23 cellular contexts compared by ENCODE assay signal in the genomic region with DNA sequence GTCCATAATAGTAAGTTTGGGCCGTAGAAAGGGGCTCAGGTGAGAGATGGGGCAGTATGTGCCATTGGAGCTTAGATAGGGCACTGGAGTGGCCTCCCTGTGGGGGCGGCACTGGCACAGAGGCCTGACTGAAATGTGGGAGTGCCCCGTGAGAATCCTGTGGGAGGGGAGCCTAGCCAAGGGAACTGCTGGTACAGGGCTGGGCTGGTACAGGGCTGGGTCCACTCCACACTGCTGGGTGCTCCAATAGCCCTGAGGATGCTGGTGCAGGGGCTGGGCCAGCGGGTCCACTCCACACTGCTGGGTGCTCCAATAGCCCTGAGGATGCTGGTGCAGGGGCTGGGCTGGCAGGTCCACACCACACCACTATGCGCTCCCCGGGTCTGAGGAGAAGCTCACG. TPM values are rescaled to one million over a fixed set of nuclear protein-coding genes. Genes with fewer than 3 reads are reported as not detected.
DNase-seq lines count a peak whose midpoint lies in the region; ATAC-seq and TF ChIP-seq lines count a peak whose summit lies in the region.
"Had no signal": no experiment of that assay in that cellular context is flagged by ENCODE, and none has a peak within 500 bp of the region (broad histone marks: within the 10 kb centered on the region; RNA-seq: fewer than 3 reads in every experiment).

No MANE protein-coding gene starts in this region.

- H3K4me3 Mint-ChIP-seq in activated naive CD8-positive, alpha-beta T cell treated with anti-CD3 and anti-CD28 coated beads, Interleukin-2, amount 50 U/mL, for 24 hours = no peak overlapping the region
- H3K4me3 Mint-ChIP-seq: activated CD4-positive, alpha-beta memory T cell treated with anti-CD3 and anti-CD28 coated beads, Interleukin-2, amount 10 ng/mL, durations not matched to agents 7 days and 5 days; T-helper 2 cell treated with Interferon-gamma antibody and Interleukin-4, amounts not matched to agents 5 μg/mL and 100 μg/mL, for 36 hours had no signal

- H3K4me1 Mint-ChIP-seq in activated naive CD8-positive, alpha-beta T cell treated with anti-CD3 and anti-CD28 coated beads, Interleukin-2, amount 50 U/mL, for 24 hours = peaks cover 63% of the 10 kb centered on the region

- H3K9me3 Mint-ChIP-seq in activated naive CD8-positive, alpha-beta T cell treated with anti-CD3 and anti-CD28 coated beads, Interleukin-2, amount 50 U/mL, for 24 hours = no peaks in the 10 kb centered on the region
- H3K9me3 Mint-ChIP-seq: activated CD4-positive, alpha-beta memory T cell treated with anti-CD3 and anti-CD28 coated beads, Interleukin-2, amount 10 ng/mL, durations not matched to agents 7 days and 5 days; T-helper 2 cell treated with Interferon-gamma antibody and Interleukin-4, amounts not matched to agents 5 μg/mL and 100 μg/mL, for 36 hours had no signal

- WGBS in right cardiac atrium = 91% methylated on average over 7 of the region's 7 CpGs
- WGBS in testis, 2 donors = 80 to 93% methylated on average over 7 of the region's 7 CpGs

- H3K9me3 ChIP-seq in right cardiac atrium (ENCODE audit: control insufficient read depth, low read length) = no peaks in the 10 kb centered on the region
- H3K9me3 ChIP-seq in left lung = no peaks in the 10 kb centered on the region
- no peaks in the 10 kb centered on the region for H3K9me3 ChIP-seq in testis
- H3K9me3 ChIP-seq: adrenal gland, body of pancreas, gastrocnemius medialis, right atrium auricular region, tibial nerve had no signal

- no peaks in the 10 kb centered on the region for H3K4me1 ChIP-seq in right cardiac atrium (ENCODE audit: control insufficient read depth, insufficient read depth, low read length)
- peaks cover 0 to 10% of the 10 kb centered on the region in 2 donors for H3K4me1 ChIP-seq in left lung
- H3K4me1 ChIP-seq in testis = peaks cover 6% of the 10 kb centered on the region
- H3K4me1 ChIP-seq: adrenal gland, body of pancreas, gastrocnemius medialis, right atrium auricular region had no signal

- H3K36me3 ChIP-seq in left lung (peaks cover 0 to 92% of the 10 kb centered on the region in 2 donors), testis (ENCODE audit: low read depth, missing control alignments) (no peaks in the 10 kb centered on the region)

- H3K27ac ChIP-seq in right cardiac atrium (ENCODE audit: low read length) (no peak overlapping the region), left lung (no peak overlapping the region), testis (no peak overlapping the region)
- H3K27ac ChIP-seq: adrenal gland, body of pancreas, gastrocnemius medialis, right atrium auricular region had no signal

- H3K27me3 ChIP-seq in right cardiac atrium (ENCODE audit: control insufficient read depth, insufficient read depth) (no peaks in the 10 kb centered on the region), left lung (no peaks in the 10 kb centered on the region), testis (no peaks in the 10 kb centered on the region)
- H3K27me3 ChIP-seq: adrenal gland, body of pancreas, gastrocnemius medialis, right atrium auricular region, tibial nerve had no signal

- H3K36me3 Mint-ChIP-seq in activated naive CD8-positive, alpha-beta T cell treated with anti-CD3 and anti-CD28 coated beads, Interleukin-2, amount 50 U/mL, for 24 hours (ENCODE audit: low read depth) = peaks cover 48% of the 10 kb centered on the region

- intact Hi-C loops in right cardiac atrium (cut with DNase I) (no loop called here), Right ventricle myocardium superior (cut with DNase I) (no loop called here), left lung (cut with DNase I) (no loop called here), testis (cut with DNase I; ENCODE audit: low total_unique reads) (no loop called here)

- peak; percentile 30 to 34 for ATAC-seq in right cardiac atrium
- ATAC-seq in Right ventricle myocardium superior (ENCODE audit: poor library complexity) = no peak
- no peak for ATAC-seq in activated naive CD8-positive, alpha-beta T cell treated with anti-CD3 and anti-CD28 coated beads, Interleukin-2, amount 50 U/mL, for 24 hours
- ATAC-seq in left lung = peak; percentile 22
- ATAC-seq in GM18858 (IDR thresholded peaks at IDR 0.05; ENCODE audit: unreplicated experiment) = no peak
- ATAC-seq: body of pancreas, gastrocnemius medialis had no signal

- DNase-seq in right cardiac atrium (no peak), Right ventricle myocardium superior (no peak), left lung (no peak), testis (peak; percentile 70), HT-29 (ENCODE audit: low spot score) (no peak), NCI-H510A treated with DMSO at 0.1 percent for 48 hours (lab: John Stamatoyannopoulos, UW) (no peak)
- DNase-seq in activated naive CD8-positive, alpha-beta T cell treated with anti-CD3 and anti-CD28 coated beads, Interleukin-2, amount 50 U/mL, for 24 hours = no peak
- DNase-seq: activated CD4-positive, alpha-beta memory T cell treated with anti-CD3 and anti-CD28 coated beads, Interleukin-2, amount 10 ng/mL, durations not matched to agents 7 days and 5 days; activated CD4-positive, CD25-positive, alpha-beta regulatory T cell treated with anti-CD3 and anti-CD28 coated beads, Interleukin-2, amount 50 U/mL, for 72 hours; body of pancreas; cerebellar nuclear complex; DMS153; gastrocnemius medialis; H7; hippocampal formation; NCI-H446; NCI-H774; SIG-M5 had no signal

- H3K27me3 Mint-ChIP-seq in activated naive CD8-positive, alpha-beta T cell treated with anti-CD3 and anti-CD28 coated beads, Interleukin-2, amount 50 U/mL, for 24 hours = no peaks in the 10 kb centered on the region
- H3K27me3 Mint-ChIP-seq: activated CD4-positive, alpha-beta memory T cell treated with anti-CD3 and anti-CD28 coated beads, Interleukin-2, amount 10 ng/mL, durations not matched to agents 7 days and 5 days had no signal

- peak overlapping the region; percentile 35 for H3K27ac Mint-ChIP-seq in activated naive CD8-positive, alpha-beta T cell treated with anti-CD3 and anti-CD28 coated beads, Interleukin-2, amount 50 U/mL, for 24 hours

- H3K4me3 ChIP-seq in right cardiac atrium (ENCODE audit: low read length) (no peak overlapping the region), left lung (no peak overlapping the region), testis (no peak overlapping the region)
- H3K4me3 ChIP-seq: adrenal gland, body of pancreas, gastrocnemius medialis, right atrium auricular region, tibial nerve had no signal

- TF ChIP-seq CTCF in left lung (IDR thresholded peaks at IDR 0.05) = no peak
- TF ChIP-seq CTCF in testis (IDR thresholded peaks at IDR 0.05) = no peak

- no peak for TF ChIP-seq POLR2A in testis (IDR thresholded peaks at IDR 0.05)

RNA-seq across cellular contexts. Expression of a gene that starts 44.8 kb away (rescaled TPM):
- total RNA-seq in right cardiac atrium (1 to 10 TPM in 3 of 4 donors, under 1 TPM in 1; 0.94 to 8.9 (median 2.3) TPM), Right ventricle myocardium superior (8.6 TPM), left lung (1 to 10 TPM; 3.9 to 6.7 TPM), testis (10 to 100 TPM in 1 of 2 donors, 1 to 10 TPM in 1; 7.8 to 23.7 TPM)
- polyA plus RNA-seq in right cardiac atrium (1.6 TPM), testis (ENCODE audit: insufficient read depth, low read depth, low replicate concordance) (10.8 TPM)
- total RNA-seq in HT-29 (2014; rRNA removed; shearing (Covaris generic)) = 6.7 and 20.5 TPM in 2 replicates

RNA-seq across cellular contexts. Expression of a gene that starts 50.3 kb away (rescaled TPM):
- total RNA-seq in right cardiac atrium = 10 to 100 TPM; 18.0 to 23.3 (median 19.1) TPM
- polyA plus RNA-seq in right cardiac atrium = 7.6 TPM
- 20.3 TPM for total RNA-seq in Right ventricle myocardium superior
- 10 to 100 TPM; 32.6 to 43.5 TPM for total RNA-seq in left lung
- total RNA-seq in testis = 10 to 100 TPM; 58.0 to 69.8 TPM
- 46.4 TPM for polyA plus RNA-seq in testis (ENCODE audit: insufficient read depth, low read depth, low replicate concordance)
- total RNA-seq in HT-29 (2014; rRNA removed; shearing (Covaris generic)) = 16.6 and 19.0 TPM in 2 replicates

Comparison
In these comparisons a context has a peak if more than half of its experiments do, and no peak if none do; other contexts are left out.
1. ATAC-seq: peak in right cardiac atrium (2 of 2) and left lung (single experiment); none in Right ventricle myocardium superior (single experiment), activated naive CD8-positive, alpha-beta T cell treated with anti-CD3 and anti-CD28 coated beads, Interleukin-2, amount 50 U/mL, for 24 hours (single experiment) and GM18858 (single experiment).